In the genomic region with DNA sequence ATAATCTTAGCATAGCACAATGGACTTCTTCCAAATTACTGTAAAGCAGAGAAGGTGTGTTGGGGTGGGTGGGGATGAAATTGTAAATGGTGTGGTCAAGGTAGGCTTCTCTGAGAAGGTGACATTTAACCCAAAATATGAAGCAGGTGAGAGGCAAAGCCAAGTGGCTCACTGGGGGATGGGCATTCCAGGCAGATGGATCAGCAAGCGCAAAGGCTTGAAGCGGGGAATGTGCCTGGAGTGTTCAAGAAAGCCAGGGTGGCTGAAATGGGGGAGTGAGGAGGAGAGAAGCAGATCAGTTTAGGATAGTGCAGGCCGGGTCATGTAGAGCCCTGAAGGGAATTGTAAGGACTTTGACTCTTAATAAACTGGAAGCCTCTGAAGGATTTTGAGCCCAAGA, we compare ENCODE assay signal across 9 cellular contexts. TPM values are rescaled to one million over a fixed set of nuclear protein-coding genes. Genes with fewer than 3 reads are reported as not detected.
"Had no signal": no experiment of that assay in that cellular context is flagged by ENCODE, and none has a peak within 500 bp of the region (broad histone marks: within the 10 kb centered on the region; RNA-seq: fewer than 3 reads in every experiment).

No MANE protein-coding gene starts in this region.

- H3K4me3 ChIP-seq: HAP-1, K562 had no signal

- H3K36me3 ChIP-seq: HAP-1 had no signal

- H3K4me1 ChIP-seq: HAP-1 had no signal

- H3K27ac ChIP-seq: HL-60 had no signal

- H3K4me3 Mint-ChIP-seq: HFFc6 had no signal

- H3K27ac Mint-ChIP-seq: HFFc6 had no signal

- H3K9me3 ChIP-seq: HAP-1 had no signal

- DNase-seq: GOT3, H7, HFFc6, IMR-90 had no signal

RNA-seq across cellular contexts. Expression of a gene that starts 14.6 kb away (rescaled TPM):
- total RNA-seq: H4, H7, HFFc6, HT-29, IMR-90, K562 had no signal
- polyA plus RNA-seq: IMR-90, K562 had no signal
